11 cellular contexts compared by ENCODE assay signal in genomic region chr11:8731647-8732188, GRCh38. TPM values are rescaled to one million over a fixed set of nuclear protein-coding genes. Genes with fewer than 3 reads are reported as not detected.
A peak's percentile ranks its signal among the peaks of the same experiment; 100 is the strongest.
DNase-seq lines count a peak whose midpoint lies in the region; ATAC-seq and TF ChIP-seq lines count a peak whose summit lies in the region.
"Had no signal": no experiment of that assay in that cellular context is flagged by ENCODE, and none has a peak within 500 bp of the region (broad histone marks: within the 10 kb centered on the region; RNA-seq: fewer than 3 reads in every experiment).

No MANE protein-coding gene starts in this region.

- H3K36me3 ChIP-seq in IMR-90 (ENCODE audit: control insufficient read depth, insufficient read depth, low read length), result peaks cover 25% of the 10 kb centered on the region
- H3K36me3 ChIP-seq in esophagus muscularis mucosa, result peaks cover 0 to 26% (median 15%) of the 10 kb centered on the region in 4 donors
- H3K36me3 ChIP-seq in stomach, result peaks cover 12 to 34% (median 22%) of the 10 kb centered on the region in 4 donors

- peaks cover 5% of the 10 kb centered on the region for H3K4me1 Mint-ChIP-seq in activated T-cell treated with anti-CD3 and anti-CD28 coated beads, Interleukin-2, amount 50 U/mL, for 4 hours (ENCODE audit: low read depth)
- H3K4me1 Mint-ChIP-seq: activated naive CD4-positive, alpha-beta T cell treated with anti-CD3 and anti-CD28 coated beads, Interleukin-2, amount 50 U/mL, for 24 hours had no signal

- H3K4me1 ChIP-seq in IMR-90 (ENCODE audit: control insufficient read depth, insufficient read depth, low read length) (peaks cover 37% of the 10 kb centered on the region), esophagus muscularis mucosa (peaks cover 81 to 99% (median 92%) of the 10 kb centered on the region in 4 donors), stomach (peaks cover 43 to 80% (median 58%) of the 10 kb centered on the region in 4 donors)

- no peak overlapping the region for H3K18ac ChIP-seq in IMR-90 (ENCODE audit: low read depth, low read length)

- 0 out of 2 replicates have a peak overlapping the region, but pooled peaks have one; percentile 35 for H2BK120ac ChIP-seq in IMR-90 (ENCODE audit: low read depth, low read length)

- H3K79me1 ChIP-seq in IMR-90 (ENCODE audit: low read depth in 1 of 2, low read length in 2 of 2), result peaks cover 29 to 93% of the 10 kb centered on the region in 2 experiments

- in situ Hi-C loops in IMR-90 (cut with MboI; ENCODE audit: low sequenced_read_pairs), result no loop called here

- ATAC-seq in GM18868 (IDR thresholded peaks at IDR 0.05; ENCODE audit: unreplicated experiment), result peak; percentile 54
- no peak for ATAC-seq in IMR-90 (ENCODE audit: low read depth)
- ATAC-seq in activated T-cell treated with anti-CD3 and anti-CD28 coated beads, Interleukin-2, amount 50 U/mL, for 4 hours, result no peak
- no peak for ATAC-seq in HG03135 (IDR thresholded peaks at IDR 0.05; ENCODE audit: unreplicated experiment)

- H2AFZ ChIP-seq in IMR-90 (replicated peaks; ENCODE audit: low read length, poor library complexity), result no peak overlapping the region

- H4K5ac ChIP-seq in IMR-90 (ENCODE audit: low read depth, low read length), result no peak overlapping the region

- TF ChIP-seq EP300 in esophagus muscularis mucosa (IDR thresholded peaks at IDR 0.05) (no peak), stomach (IDR thresholded peaks at IDR 0.05) (no peak)

- peak overlapping the region; percentile 36; the same call in 1 of the 2 replicates for H2BK20ac ChIP-seq in IMR-90 (ENCODE audit: low read depth, low read length)

- H3K4me3 ChIP-seq in IMR-90 (ENCODE audit: insufficient read depth, low read depth, low read length), result no peak overlapping the region
- no peak overlapping the region for H3K4me3 ChIP-seq in esophagus muscularis mucosa
- H3K4me3 ChIP-seq in stomach, result no peak overlapping the region

- no peak for DNase-seq in IMR-90
- DNase-seq in esophagus muscularis mucosa (ENCODE audit: extremely low spot score), result no peak
- DNase-seq in stomach, result no peak
- no peak for DNase-seq in globus pallidus (ENCODE audit: low spot score)
- DNase-seq in activated T-cell treated with anti-CD3 and anti-CD28 coated beads, Interleukin-2, amount 50 U/mL, for 4 hours, result no peak
- DNase-seq in mesenteric fat pad (ENCODE audit: low spot score), result no peak
- DNase-seq: kidney, NCI-H2227 treated with DMSO at 0.1 percent for 48 hours had no signal

- dilution Hi-C loops in IMR-90 (cut with HindIII; ENCODE audit: low sequenced_read_pairs, unreplicated experiment), result no loop called here

- TF ChIP-seq CTCF in IMR-90 (conservative IDR thresholded peaks at IDR 0.05; ENCODE audit: low read depth, low read length) (no peak), esophagus muscularis mucosa (IDR thresholded peaks at IDR 0.05) (no peak), stomach (IDR thresholded peaks at IDR 0.05) (no peak)

- H4K91ac ChIP-seq in IMR-90 (ENCODE audit: insufficient read depth, low read depth, low read length), result peak overlapping the region; percentile 30

- no peak overlapping the region; the same call in 1 of the 2 replicates for H3K14ac ChIP-seq in IMR-90 (replicated peaks; ENCODE audit: low read depth, low read length)

- CTCF ChIA-PET in IMR-90 (lab: Yijun Ruan, JAX), result no interaction called here

- TF ChIP-seq POLR2A in IMR-90 (IDR thresholded peaks at IDR 0.05; ENCODE audit: low read depth, low read length), result no peak
- TF ChIP-seq POLR2A in esophagus muscularis mucosa (IDR thresholded peaks at IDR 0.05; ENCODE audit: low read depth), result no peak
- TF ChIP-seq POLR2A in stomach (IDR thresholded peaks at IDR 0.05), result no peak

- H3K56ac ChIP-seq in IMR-90 (ENCODE audit: extremely low read depth, insufficient read depth, low read length), result no peak overlapping the region

- H3K9me3 ChIP-seq in IMR-90 (ENCODE audit: control insufficient read depth, insufficient read depth, low read length) (no peaks in the 10 kb centered on the region), esophagus muscularis mucosa (no peaks in the 10 kb centered on the region), stomach (no peaks in the 10 kb centered on the region)

- peak overlapping the region; percentile 65; the same call in 1 of the 2 replicates for H2AK5ac ChIP-seq in IMR-90 (ENCODE audit: low read depth, low read length)

- peaks cover 7% of the 10 kb centered on the region for H3K27me3 Mint-ChIP-seq in activated T-cell treated with anti-CD3 and anti-CD28 coated beads, Interleukin-2, amount 50 U/mL, for 4 hours (ENCODE audit: low read depth)
- H3K27me3 Mint-ChIP-seq: activated naive CD4-positive, alpha-beta T cell treated with anti-CD3 and anti-CD28 coated beads, Interleukin-2, amount 50 U/mL, for 24 hours had no signal

- no peak overlapping the region for H2AK9ac ChIP-seq in IMR-90 (replicated peaks; ENCODE audit: low read depth, low read length, poor library complexity)

- H4K8ac ChIP-seq in IMR-90 (ENCODE audit: low read depth in 2 of 2, low read length in 2 of 2), result no peak overlapping the region

- 80% methylated on average over 1 of the region's 3 CpGs; no CpG with 5 or more reads in 1 of the 2 experiments for WGBS in IMR-90 (ENCODE audit: extremely low coverage in 2 of 2, insufficient read length in 1 of 2), 2 experiments
- WGBS in esophagus muscularis mucosa, result 71% methylated on average over 3 of the region's 3 CpGs
- WGBS in stomach, 5 donors, result 74 to 90% (median 84%) methylated on average over 3 of the region's 3 CpGs

- BruUV-seq in IMR-90 (replicated peaks; lab: Mats Ljungman, UMichigan), result no TSS peak

- H3K4me2 ChIP-seq in IMR-90 (ENCODE audit: low read depth, low read length), result no peak overlapping the region

- intact Hi-C loops in IMR-90 (cut with micrococcal nuclease), result no loop called here
- intact Hi-C loops in esophagus muscularis mucosa (cut with DNase I), result no loop called here
- intact Hi-C loops in stomach (cut with DNase I; ENCODE audit: low total_unique reads), result no loop called here

- POLR2A ChIA-PET in IMR-90 (lab: Charles Lee; ENCODE audit: unreplicated experiment), result no interaction called here

- H3K9me3 Mint-ChIP-seq in activated T-cell treated with anti-CD3 and anti-CD28 coated beads, Interleukin-2, amount 50 U/mL, for 4 hours, result no peaks in the 10 kb centered on the region
- H3K9me3 Mint-ChIP-seq: activated naive CD4-positive, alpha-beta T cell treated with anti-CD3 and anti-CD28 coated beads, Interleukin-2, amount 50 U/mL, for 24 hours had no signal

- H3K36me3 Mint-ChIP-seq in activated T-cell treated with anti-CD3 and anti-CD28 coated beads, Interleukin-2, amount 50 U/mL, for 4 hours (ENCODE audit: insufficient read depth), result no peaks in the 10 kb centered on the region
- H3K36me3 Mint-ChIP-seq: activated naive CD4-positive, alpha-beta T cell treated with anti-CD3 and anti-CD28 coated beads, Interleukin-2, amount 50 U/mL, for 24 hours had no signal

- no peak overlapping the region for H3K4me3 Mint-ChIP-seq in activated T-cell treated with anti-CD3 and anti-CD28 coated beads, Interleukin-2, amount 50 U/mL, for 4 hours
- H3K4me3 Mint-ChIP-seq: activated naive CD4-positive, alpha-beta T cell treated with anti-CD3 and anti-CD28 coated beads, Interleukin-2, amount 50 U/mL, for 24 hours had no signal

- no peak for TF ChIP-seq RAD21 in IMR-90 (IDR thresholded peaks at IDR 0.05; ENCODE audit: low read length)

- peak overlapping the region; percentile 69 for H2BK5ac ChIP-seq in IMR-90 (ENCODE audit: low read depth, low read length, poor library complexity, severe bottlenecking)

- H3K23ac ChIP-seq in IMR-90 (ENCODE audit: low read depth, low read length), result peak overlapping the region; percentile 45; the same call in 1 of the 2 replicates

- no peak overlapping the region for H3K9ac ChIP-seq in IMR-90 (ENCODE audit: low read depth, low read length)

- H3K4ac ChIP-seq in IMR-90 (ENCODE audit: low read depth, low read length), result peak overlapping the region; percentile 46

- H2BK15ac ChIP-seq in IMR-90 (ENCODE audit: low read depth, low read length), result peak overlapping the region; percentile 93; the same call in 2 of the 3 replicates

- peaks cover 50% of the 10 kb centered on the region for H3K9me1 ChIP-seq in IMR-90 (ENCODE audit: insufficient read depth, low read length)

- H3K27me3 ChIP-seq in IMR-90 (ENCODE audit: control insufficient read depth, insufficient read depth, low read length), result no peaks in the 10 kb centered on the region
- H3K27me3 ChIP-seq in esophagus muscularis mucosa, result no peaks in the 10 kb centered on the region
- H3K27me3 ChIP-seq in stomach, result no peaks in the 10 kb centered on the region

- H4K20me1 ChIP-seq in IMR-90 (ENCODE audit: insufficient read depth, low read length), result peaks cover 9% of the 10 kb centered on the region

- H3K27ac ChIP-seq in IMR-90 (ENCODE audit: insufficient read depth, low read length) (0 out of 2 replicates have a peak overlapping the region, but pooled peaks have one; percentile 8), esophagus muscularis mucosa (replicated peaks in 1 of 4) (peak overlapping the region; percentile 90 to 97 (median 93)), stomach (peak overlapping the region; percentile 4 to 94 (median 67))

TF ChIP-seq in IMR-90, 13 proteins besides CTCF, POLR2A, EP300 and RAD21 (continues in another document):
- no peak for TF ChIP-seq BHLHE40 (IDR thresholded peaks at IDR 0.05; ENCODE audit: low read depth, low read length)
- no peak for TF ChIP-seq MAFK (IDR thresholded peaks at IDR 0.05; ENCODE audit: low read depth, low read length)
- TF ChIP-seq MXI1 (IDR thresholded peaks at IDR 0.05; ENCODE audit: borderline replicate concordance, low read depth, low read length), result no peak
- TF ChIP-seq FOS (IDR thresholded peaks at IDR 0.05; ENCODE audit: low read depth, low read length), result no peak
- TF ChIP-seq RFX5 (IDR thresholded peaks at IDR 0.05; ENCODE audit: low read depth, low read length), result no peak

RNA-seq across cellular contexts. Expression of gene RPL27A, which starts 49.1 kb away (rescaled TPM):
- total RNA-seq in IMR-90 (2012; rRNA removed) (451 and 786 TPM in 2 replicates), esophagus muscularis mucosa (1,000 to 10,000 TPM in 1 of 4 donors, 100 to 1,000 TPM in 3; 665 to 1,629 (median 791) TPM), stomach (1,000 to 10,000 TPM in 1 of 5 donors, 100 to 1,000 TPM in 4; 138 to 1,118 (median 938) TPM), mesenteric fat pad (653 TPM)
- polyA plus RNA-seq in IMR-90 (2012; rRNA removed) (849 and 1,003 TPM in 2 replicates), stomach (1,000 to 10,000 TPM; 3,539 to 4,507 (median 3,746) TPM)
- polyA plus RNA-seq in IMR-90 (2012; cell fraction: cytosol; rRNA removed), result 588 and 616 TPM in 2 replicates
- 179 and 302 TPM in 2 replicates for polyA plus RNA-seq in IMR-90 (2012; cell fraction: nucleus; rRNA removed; ENCODE audit: low replicate concordance)
- total RNA-seq in activated T-cell treated with anti-CD3 and anti-CD28 coated beads, Interleukin-2, amount 50 U/mL, for 4 hours, result 1,000 to 10,000 TPM; 1,340 to 1,866 (median 1,663) TPM

RNA-seq across cellular contexts. Expression of gene TRIM66, which starts 49.3 kb away (rescaled TPM):
- 3.9 and 5.0 TPM in 2 replicates for total RNA-seq in IMR-90 (2012; rRNA removed)
- 4.1 and 4.4 TPM in 2 replicates for polyA plus RNA-seq in IMR-90 (2012; rRNA removed)
- polyA plus RNA-seq in IMR-90 (2012; cell fraction: cytosol; rRNA removed), result 1.6 and 3.7 TPM in 2 replicates
- 23.4 and 26.7 TPM in 2 replicates for polyA plus RNA-seq in IMR-90 (2012; cell fraction: nucleus; rRNA removed; ENCODE audit: low replicate concordance)
- 1 to 10 TPM; 2.2 to 5.4 (median 3.1) TPM for total RNA-seq in esophagus muscularis mucosa
- total RNA-seq in stomach, result 1 to 10 TPM; 2.3 to 8.7 (median 7.0) TPM
- polyA plus RNA-seq in stomach, result 1 to 10 TPM in 2 of 3 donors, under 1 TPM in 1; 0.76 to 1.9 (median 1.2) TPM
- total RNA-seq in activated T-cell treated with anti-CD3 and anti-CD28 coated beads, Interleukin-2, amount 50 U/mL, for 4 hours, result 1 to 10 TPM; 4.0 to 8.3 (median 6.7) TPM
- total RNA-seq in mesenteric fat pad, result 7.8 TPM

Comparison
In these comparisons a context has a peak if more than half of its experiments do, and no peak if none do; other contexts are left out.
1. H3K27ac ChIP-seq: peak in every context shown above with its lines; median percentile 93 in esophagus muscularis mucosa; 67 in stomach; 8 in IMR-90.